Comparison of ENCODE assay signal across 1 cellular context in genomic region chrX:49282647-49283011, GRCh38.
A peak's percentile ranks its signal among the peaks of the same experiment; 100 is the strongest.
TF ChIP-seq lines count a peak whose summit lies in the region.

No MANE protein-coding gene starts in this region.

TF ChIP-seq in K562, 482 proteins besides CTCF, POLR2A, EP300 and RAD21 (continued from another document):
- TF ChIP-seq RERE (CRISPR knock-in tag; IDR thresholded peaks at IDR 0.05; ENCODE audit: borderline replicate concordance) (no peak), ZNF449 (CRISPR knock-in tag; IDR thresholded peaks at IDR 0.05) (no peak), ZFP30 (CRISPR knock-in tag; IDR thresholded peaks at IDR 0.05; ENCODE audit: borderline replicate concordance) (no peak), ZKSCAN1 (IDR thresholded peaks at IDR 0.05; ENCODE audit: low read depth, low read length) (no peak), IRF2 (CRISPR knock-in tag; IDR thresholded peaks at IDR 0.05) (no peak), CBFB (CRISPR knock-in tag; IDR thresholded peaks at IDR 0.05) (no peak), SRSF1 (IDR thresholded peaks at IDR 0.05; ENCODE audit: low read depth, low read length) (no peak), ZBTB11 (CRISPR knock-in tag; IDR thresholded peaks at IDR 0.05) (no peak), NFIC (IDR thresholded peaks at IDR 0.05) (no peak), MAX (CRISPR knock-in tag; IDR thresholded peaks at IDR 0.05) (peak; percentile 22), RHOXF2B (CRISPR knock-in tag; conservative IDR thresholded peaks at IDR 0.05) (no peak), BRF2 (IDR thresholded peaks at IDR 0.05; ENCODE audit: borderline replicate concordance, insufficient read depth, insufficient read length) (no peak)
TF ChIP-seq in K562: peak in this region for 34.
